4 cellular contexts compared by ENCODE assay signal in the genomic region with DNA sequence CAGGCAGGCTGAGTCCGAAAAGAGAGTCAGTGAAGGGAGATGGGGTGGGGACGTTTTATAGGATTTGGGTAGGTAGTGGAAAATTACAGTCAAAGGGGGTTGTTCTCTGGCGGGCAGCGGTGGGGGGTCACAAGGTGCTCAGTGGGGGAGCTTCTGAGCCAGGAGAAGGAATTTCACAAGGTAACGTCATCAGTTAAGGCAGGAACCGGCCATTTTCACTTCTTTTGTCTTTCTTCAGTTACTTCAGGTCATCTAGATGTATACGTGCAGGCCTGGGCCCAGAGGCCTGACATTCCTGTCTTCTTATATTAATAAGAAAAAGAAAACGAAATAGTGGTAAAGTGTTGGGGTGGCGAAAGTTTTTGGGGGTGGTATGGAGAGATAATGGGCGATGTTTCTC. TPM values are rescaled to one million over a fixed set of nuclear protein-coding genes. Genes with fewer than 3 reads are reported as not detected.
"Had no signal": no experiment of that assay in that cellular context is flagged by ENCODE, and none has a peak within 500 bp of the region (broad histone marks: within the 10 kb centered on the region; RNA-seq: fewer than 3 reads in every experiment).

No MANE protein-coding gene starts in this region.

RNA-seq across cellular contexts. Expression of gene KLKB1, which starts 14.7 kb away (rescaled TPM):
- total RNA-seq: M059J, PC-3, SJSA1 had no signal

RNA-seq across cellular contexts. Expression of gene F11, which starts 24.0 kb away (rescaled TPM):
- total RNA-seq: M059J, PC-3, SJSA1 had no signal
- polyA plus RNA-seq: SK-N-SH had no signal
